ENCODE assay signal across 9 cellular contexts in genomic region chr7:151012921-151013347, GRCh38. TPM values are rescaled to one million over a fixed set of nuclear protein-coding genes. Genes with fewer than 3 reads are reported as not detected.
A peak's percentile ranks its signal among the peaks of the same experiment; 100 is the strongest.
DNase-seq lines count a peak whose midpoint lies in the region; ATAC-seq and TF ChIP-seq lines count a peak whose summit lies in the region.
"Had no signal": no experiment of that assay in that cellular context is flagged by ENCODE, and none has a peak within 500 bp of the region (broad histone marks: within the 10 kb centered on the region; RNA-seq: fewer than 3 reads in every experiment).

No MANE protein-coding gene starts in this region.

- H3K27ac Mint-ChIP-seq in activated CD8-positive, alpha-beta memory T cell treated with anti-CD3 and anti-CD28 coated beads, Interleukin-2, amount 10 ng/mL, durations not matched to agents 7 days and 5 days, result peak overlapping the region; percentile 63
- H3K27ac Mint-ChIP-seq in endothelial cell (ENCODE audit: unreplicated experiment), result peak overlapping the region; percentile 98
- H3K27ac Mint-ChIP-seq: dendritic cell treated with granulocyte-macrophage colony-stimulating factor and Interleukin-4, amounts not matched to agents 40 ng/mL and 50 ng/mL, for 4 days had no signal

- H3K36me3 Mint-ChIP-seq in activated CD8-positive, alpha-beta memory T cell treated with anti-CD3 and anti-CD28 coated beads, Interleukin-2, amount 10 ng/mL, durations not matched to agents 7 days and 5 days, result peaks cover 2% of the 10 kb centered on the region
- H3K36me3 Mint-ChIP-seq in endothelial cell (ENCODE audit: low read depth, unreplicated experiment), result peaks cover 41% of the 10 kb centered on the region

- CTCF ChIA-PET in activated CD8-positive, alpha-beta memory T cell treated with anti-CD3 and anti-CD28 coated beads, Interleukin-2, amount 10 ng/mL, durations not matched to agents 7 days and 5 days (lab: Charles Lee), result interaction anchor here (0.8 to 2.8 kb wide), 4 partner anchors 15 to 115 kb away, joined by 3 to 16 read pairs (median 6); partner anchors contain the start of gene ABCB8

- H3K4me3 ChIP-seq in neural cell (ENCODE audit: low read length), result no peak overlapping the region

- no peak for TF ChIP-seq CTCF in endothelial cell (IDR thresholded peaks at IDR 0.05; ENCODE audit: unreplicated experiment)
- TF ChIP-seq CTCF in neural cell (IDR thresholded peaks at IDR 0.05; ENCODE audit: poor library complexity, severe bottlenecking), result peak; percentile 48

- no peaks in the 10 kb centered on the region for H3K79me2 ChIP-seq in neural cell (replicated peaks; ENCODE audit: insufficient read depth, low read length)

- no peaks in the 10 kb centered on the region for H3K9me2 ChIP-seq in neural cell (ENCODE audit: insufficient read depth, low read length)

- H3K36me3 ChIP-seq in neural cell (ENCODE audit: insufficient read depth, low read length), result no peaks in the 10 kb centered on the region

- no peak for ATAC-seq in activated CD8-positive, alpha-beta memory T cell treated with anti-CD3 and anti-CD28 coated beads, Interleukin-2, amount 10 ng/mL, durations not matched to agents 7 days and 5 days
- no peak for ATAC-seq in HG02870 (IDR thresholded peaks at IDR 0.05; ENCODE audit: unreplicated experiment)
- no peak for ATAC-seq in GM18873 (IDR thresholded peaks at IDR 0.05; ENCODE audit: low FRiP score, unreplicated experiment)
- ATAC-seq in HG03439 (IDR thresholded peaks at IDR 0.05; ENCODE audit: unreplicated experiment), result no peak

- H3K27me3 Mint-ChIP-seq in activated CD8-positive, alpha-beta memory T cell treated with anti-CD3 and anti-CD28 coated beads, Interleukin-2, amount 10 ng/mL, durations not matched to agents 7 days and 5 days, result peaks cover 5% of the 10 kb centered on the region
- H3K27me3 Mint-ChIP-seq in endothelial cell (ENCODE audit: unreplicated experiment), result peaks cover 42% of the 10 kb centered on the region

- no peak for TF ChIP-seq EP300 in neural cell (conservative IDR thresholded peaks at IDR 0.05; ENCODE audit: poor library complexity, severe bottlenecking)

- H3K4me3 Mint-ChIP-seq in activated CD8-positive, alpha-beta memory T cell treated with anti-CD3 and anti-CD28 coated beads, Interleukin-2, amount 10 ng/mL, durations not matched to agents 7 days and 5 days, result no peak overlapping the region
- peak overlapping the region; percentile 88 for H3K4me3 Mint-ChIP-seq in endothelial cell (ENCODE audit: unreplicated experiment)

- peaks cover 66% of the 10 kb centered on the region for H3K4me1 Mint-ChIP-seq in activated CD8-positive, alpha-beta memory T cell treated with anti-CD3 and anti-CD28 coated beads, Interleukin-2, amount 10 ng/mL, durations not matched to agents 7 days and 5 days
- peaks cover 50% of the 10 kb centered on the region for H3K4me1 Mint-ChIP-seq in endothelial cell (ENCODE audit: unreplicated experiment)

- peak; percentile 53 for TF ChIP-seq RAD21 in neural cell (conservative IDR thresholded peaks at IDR 0.05)

- H2AFZ ChIP-seq in neural cell (ENCODE audit: low read depth, low read length), result no peak overlapping the region

- DNase-seq in activated CD8-positive, alpha-beta memory T cell treated with anti-CD3 and anti-CD28 coated beads, Interleukin-2, amount 10 ng/mL, durations not matched to agents 7 days and 5 days, result no peak
- no peak for DNase-seq in activated CD8-positive, alpha-beta memory T cell treated with anti-CD3 and anti-CD28 coated beads, Interleukin-2, amount 50 U/mL, for 4 hours
- peak; percentile 3 for DNase-seq in OCI-M1 (lab: John Stamatoyannopoulos, UW)
- DNase-seq in endothelial cell (ENCODE audit: low spot score), result peak; percentile 67

- H3K4me2 ChIP-seq in neural cell (ENCODE audit: low read length), result no peak overlapping the region

- H3K9me3 Mint-ChIP-seq in activated CD8-positive, alpha-beta memory T cell treated with anti-CD3 and anti-CD28 coated beads, Interleukin-2, amount 10 ng/mL, durations not matched to agents 7 days and 5 days (ENCODE audit: low read depth), result no peaks in the 10 kb centered on the region
- peaks cover 6% of the 10 kb centered on the region for H3K9me3 Mint-ChIP-seq in endothelial cell (ENCODE audit: unreplicated experiment)
- H3K9me3 Mint-ChIP-seq: dendritic cell treated with granulocyte-macrophage colony-stimulating factor and Interleukin-4, amounts not matched to agents 40 ng/mL and 50 ng/mL, for 4 days had no signal

- no peaks in the 10 kb centered on the region for H4K20me1 ChIP-seq in neural cell (ENCODE audit: insufficient read depth)

- H3K9ac ChIP-seq in neural cell (ENCODE audit: low read length), result no peak overlapping the region

- no peaks in the 10 kb centered on the region for H3F3A ChIP-seq in neural cell (ENCODE audit: insufficient read depth, low read length, poor library complexity, severe bottlenecking)

- H3K27ac ChIP-seq in neural cell (ENCODE audit: low read length), result no peak overlapping the region

- peaks cover 5% of the 10 kb centered on the region for H3K27me3 ChIP-seq in neural cell (ENCODE audit: insufficient read depth, low read depth, low read length)

- H3K9me3 ChIP-seq in neural cell (ENCODE audit: low read length), result no peaks in the 10 kb centered on the region

TF ChIP-seq in neural cell, 6 proteins besides CTCF, POLR2A, EP300 and RAD21:
- no peak for TF ChIP-seq TAF1 (IDR thresholded peaks at IDR 0.05; ENCODE audit: low read depth)
- no peak for TF ChIP-seq POLR2AphosphoS5 (IDR thresholded peaks at IDR 0.05)
- no peak for TF ChIP-seq REST (IDR thresholded peaks at IDR 0.05; ENCODE audit: borderline replicate concordance)
- no peak for TF ChIP-seq EZH2 (IDR thresholded peaks at IDR 0.05; ENCODE audit: borderline replicate concordance, insufficient read depth, low read length, poor library complexity, severe bottlenecking)
- peak; percentile 46 for TF ChIP-seq SMC3 (conservative IDR thresholded peaks at IDR 0.05; ENCODE audit: poor library complexity)
- TF ChIP-seq MXI1 (conservative IDR thresholded peaks at IDR 0.05; ENCODE audit: poor library complexity, severe bottlenecking), result no peak
TF ChIP-seq in neural cell: peak in this region for 1.

RNA-seq across cellular contexts. Expression of gene ATG9B, which starts 11.4 kb away (rescaled TPM):
- 1 to 10 TPM; 2.3 to 3.4 TPM for total RNA-seq in activated CD8-positive, alpha-beta memory T cell treated with anti-CD3 and anti-CD28 coated beads, Interleukin-2, amount 10 ng/mL, durations not matched to agents 7 days and 5 days
- total RNA-seq in endothelial cell (ENCODE audit: unreplicated experiment), result 0.85 TPM
- polyA plus RNA-seq in neural cell, result 1.2 and 1.4 TPM in 2 replicates
- 0.58 TPM in 1 of 2 replicates, not detected in the other for polyA minus RNA-seq in neural cell

RNA-seq across cellular contexts. Expression of gene ABCB8, which starts 15.3 kb away (rescaled TPM):
- 10 to 100 TPM; 50.3 to 52.4 TPM for total RNA-seq in activated CD8-positive, alpha-beta memory T cell treated with anti-CD3 and anti-CD28 coated beads, Interleukin-2, amount 10 ng/mL, durations not matched to agents 7 days and 5 days
- 17.4 TPM for total RNA-seq in endothelial cell (ENCODE audit: unreplicated experiment)
- polyA plus RNA-seq in neural cell, result 34.4 and 40.5 TPM in 2 replicates
- 49.4 and 51.7 TPM in 2 replicates for polyA minus RNA-seq in neural cell

RNA-seq across cellular contexts. Expression of gene NOS3, which starts 22.1 kb away (rescaled TPM):
- 10 to 100 TPM in 1 of 2 experiments, 1 to 10 TPM in 1; 6.4 to 10.8 TPM for total RNA-seq in activated CD8-positive, alpha-beta memory T cell treated with anti-CD3 and anti-CD28 coated beads, Interleukin-2, amount 10 ng/mL, durations not matched to agents 7 days and 5 days
- 102 TPM for total RNA-seq in endothelial cell (ENCODE audit: unreplicated experiment)
- not detected in 2 replicates for polyA plus RNA-seq in neural cell
- not detected in 2 replicates for polyA minus RNA-seq in neural cell

RNA-seq across cellular contexts. Expression of gene KCNH2, which starts 34.8 kb away (rescaled TPM):
- under 1 TPM in 1 of 2 experiments, not detected in 1; 0.07 TPM for total RNA-seq in activated CD8-positive, alpha-beta memory T cell treated with anti-CD3 and anti-CD28 coated beads, Interleukin-2, amount 10 ng/mL, durations not matched to agents 7 days and 5 days
- 3.4 TPM for total RNA-seq in endothelial cell (ENCODE audit: unreplicated experiment)
- polyA plus RNA-seq in neural cell, result 24.4 and 35.5 TPM in 2 replicates
- 45.4 and 48.0 TPM in 2 replicates for polyA minus RNA-seq in neural cell

RNA-seq across cellular contexts. Expression of gene ASIC3, which starts 35.4 kb away (rescaled TPM):
- 1 to 10 TPM; 3.9 to 5.3 TPM for total RNA-seq in activated CD8-positive, alpha-beta memory T cell treated with anti-CD3 and anti-CD28 coated beads, Interleukin-2, amount 10 ng/mL, durations not matched to agents 7 days and 5 days
- total RNA-seq in endothelial cell (ENCODE audit: unreplicated experiment), result 3.4 TPM
- polyA plus RNA-seq in neural cell, result 3.3 and 4.4 TPM in 2 replicates
- polyA minus RNA-seq in neural cell, result 0.49 and 1.6 TPM in 2 replicates

Comparison
In these comparisons a context has a peak if more than half of its experiments do, and no peak if none do; other contexts are left out.
1. DNase-seq: peak in OCI-M1 (single experiment) and endothelial cell (single experiment); none in activated CD8-positive, alpha-beta memory T cell treated with anti-CD3 and anti-CD28 coated beads, Interleukin-2, amount 10 ng/mL, durations not matched to agents 7 days and 5 days (single experiment) and activated CD8-positive, alpha-beta memory T cell treated with anti-CD3 and anti-CD28 coated beads, Interleukin-2, amount 50 U/mL, for 4 hours (single experiment).